ENCODE assay signal across 11 cellular contexts in the genomic region with DNA sequence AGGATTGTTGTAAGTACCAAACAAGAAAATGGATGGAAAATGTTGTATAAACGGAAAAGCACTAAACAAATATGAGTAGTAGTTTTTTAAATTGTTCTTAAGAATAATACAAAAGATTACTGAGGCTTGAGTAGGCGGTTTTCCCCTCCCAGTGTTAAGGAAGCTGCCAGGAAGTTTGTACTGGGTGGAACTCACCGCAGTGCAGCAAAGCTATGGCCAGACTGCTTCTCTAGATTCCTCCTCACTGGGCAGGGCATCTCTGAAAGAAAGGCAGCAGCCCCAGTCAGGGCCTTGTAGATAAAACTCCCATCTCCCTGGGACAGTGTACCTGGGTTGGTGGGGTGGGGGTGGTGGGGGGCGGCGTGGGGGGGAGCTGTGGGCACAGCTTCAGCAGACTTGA. TPM values are rescaled to one million over a fixed set of nuclear protein-coding genes. Genes with fewer than 3 reads are reported as not detected.
A peak's percentile ranks its signal among the peaks of the same experiment; 100 is the strongest.
DNase-seq lines count a peak whose midpoint lies in the region; ATAC-seq and TF ChIP-seq lines count a peak whose summit lies in the region.
"Had no signal": no experiment of that assay in that cellular context is flagged by ENCODE, and none has a peak within 500 bp of the region (broad histone marks: within the 10 kb centered on the region; RNA-seq: fewer than 3 reads in every experiment).

No MANE protein-coding gene starts in this region.

- H3K27me3 Mint-ChIP-seq in chondrocyte (ENCODE audit: low read depth): no peaks in the 10 kb centered on the region

- peak overlapping the region in 8 of 11 experiments; percentile 16 to 64 (median 58); a peak in 9 of 22 replicates for H3K4me2 ChIP-seq in BLaER1 treated with 17β-estradiol and CSF1 and Interleukin-3, amounts not matched to agents 10 nM and 100 nM

- H3K4me1 Mint-ChIP-seq in chondrocyte (ENCODE audit: low read depth): peaks cover 24% of the 10 kb centered on the region

- TF ChIP-seq CTCF in chondrocyte (IDR thresholded peaks at IDR 0.05) (no peak), tibial nerve (IDR thresholded peaks at IDR 0.05) (no peak)

- no peak overlapping the region for H3K27ac ChIP-seq in BLaER1 treated with 17β-estradiol and CSF1 and Interleukin-3, amounts not matched to agents 10 nM and 100 nM
- H3K27ac ChIP-seq in muscle layer of colon (ENCODE audit: low read depth, low read length): peak overlapping the region; percentile 15
- peak overlapping the region in 2 of 4 donors; percentile 50 to 68 for H3K27ac ChIP-seq in tibial nerve
- H3K27ac ChIP-seq: right lobe of liver had no signal

- peak in 1 of 2 donors; percentile 14 for TF ChIP-seq EP300 in tibial nerve (IDR thresholded peaks at IDR 0.05)

- no peak overlapping the region; a peak in 1 of 22 replicates for H3K9ac ChIP-seq in BLaER1 treated with 17β-estradiol and CSF1 and Interleukin-3, amounts not matched to agents 10 nM and 100 nM
- H3K9ac ChIP-seq in muscle layer of colon (ENCODE audit: low read length): no peak overlapping the region

- H4K20me1 ChIP-seq in BLaER1 treated with 17β-estradiol and CSF1 and Interleukin-3, amounts not matched to agents 10 nM and 100 nM: no peaks in the 10 kb centered on the region

- peaks cover 4% of the 10 kb centered on the region for H3K9me3 Mint-ChIP-seq in chondrocyte (ENCODE audit: low read depth)

- peak overlapping the region; percentile 49 for H3K27ac Mint-ChIP-seq in chondrocyte (ENCODE audit: unreplicated experiment)

- peak; percentile 46 for DNase-seq in LHCN-M2 (ENCODE audit: low read depth)
- no peak for DNase-seq in chondrocyte (ENCODE audit: low spot score)
- no peak for DNase-seq in tibial nerve (ENCODE audit: low spot score in 2 of 2)
- DNase-seq in left lobe of liver (ENCODE audit: low spot score): no peak
- DNase-seq in SK-N-DZ (ENCODE audit: low spot score): no peak
- DNase-seq: Karpas-422, NCI-H526 had no signal

- H3K36me3 Mint-ChIP-seq in chondrocyte (ENCODE audit: low read depth): peaks cover 5% of the 10 kb centered on the region

- no peaks in the 10 kb centered on the region for H3K36me3 ChIP-seq in BLaER1 treated with 17β-estradiol and CSF1 and Interleukin-3, amounts not matched to agents 10 nM and 100 nM
- H3K36me3 ChIP-seq in muscle layer of colon (ENCODE audit: insufficient read depth, low read length) (no peaks in the 10 kb centered on the region), tibial nerve (no peaks in the 10 kb centered on the region)
- H3K36me3 ChIP-seq: right lobe of liver had no signal

- no peak overlapping the region for H3K4me3 Mint-ChIP-seq in chondrocyte (ENCODE audit: unreplicated experiment)

- H3K9me3 ChIP-seq in BLaER1 treated with 17β-estradiol and CSF1 and Interleukin-3, amounts not matched to agents 10 nM and 100 nM (replicated peaks in 1 of 11): peaks cover 0 to 10% (median 4%) of the 10 kb centered on the region in 11 experiments; a peak in 7 of 22 replicates
- H3K9me3 ChIP-seq in muscle layer of colon (ENCODE audit: low read length) (no peaks in the 10 kb centered on the region), tibial nerve (no peaks in the 10 kb centered on the region)
- H3K9me3 ChIP-seq: right lobe of liver had no signal

- H3K4me1 ChIP-seq in BLaER1 treated with 17β-estradiol and CSF1 and Interleukin-3, amounts not matched to agents 10 nM and 100 nM: peaks cover 3 to 23% (median 9%) of the 10 kb centered on the region in 10 experiments; a peak in 16 of 20 replicates
- H3K4me1 ChIP-seq in muscle layer of colon (ENCODE audit: insufficient read depth, low read length): peaks cover 68% of the 10 kb centered on the region
- H3K4me1 ChIP-seq in tibial nerve: peaks cover 0 to 36% (median 2%) of the 10 kb centered on the region in 4 donors
- H3K4me1 ChIP-seq: right lobe of liver had no signal

- ATAC-seq in HG03045 (IDR thresholded peaks at IDR 0.05; ENCODE audit: unreplicated experiment): no peak
- no peak for ATAC-seq in left lobe of liver

- TF ChIP-seq POLR2A in tibial nerve (IDR thresholded peaks at IDR 0.05): no peak

- H3K27me3 ChIP-seq in BLaER1 treated with 17β-estradiol and CSF1 and Interleukin-3, amounts not matched to agents 10 nM and 100 nM: no peaks in the 10 kb centered on the region
- H3K27me3 ChIP-seq in muscle layer of colon (ENCODE audit: control insufficient read depth in 1 of 2, insufficient read depth in 2 of 2, low read length in 2 of 2): no peaks in the 10 kb centered on the region
- no peaks in the 10 kb centered on the region for H3K27me3 ChIP-seq in tibial nerve
- H3K27me3 ChIP-seq: right lobe of liver had no signal

- WGBS in tibial nerve, 2 donors: 11 to 22% methylated on average over 3 of the region's 5 CpGs

- no peak overlapping the region for H3K4me3 ChIP-seq in BLaER1 treated with 17β-estradiol and CSF1 and Interleukin-3, amounts not matched to agents 10 nM and 100 nM
- H3K4me3 ChIP-seq in muscle layer of colon (ENCODE audit: low read depth in 1 of 2, low read length in 2 of 2) (no peak overlapping the region), tibial nerve (no peak overlapping the region)
- H3K4me3 ChIP-seq: right lobe of liver had no signal

RNA-seq across cellular contexts. Expression of a gene that starts 58.7 kb away (rescaled TPM):
- total RNA-seq in LHCN-M2 (2014; rRNA removed) (not detected in 2 replicates), chondrocyte (not detected in 3 replicates), tibial nerve (not detected), left lobe of liver (not detected)
- polyA plus RNA-seq in LHCN-M2 (2012): not detected
- polyA plus RNA-seq in SK-N-DZ (2014; cell fraction: cytosol; rRNA removed): not detected in 2 replicates
- not detected in 2 replicates for polyA plus RNA-seq in SK-N-DZ (2014; cell fraction: nucleus; rRNA removed)
